Comparison of ENCODE assay signal across 8 cellular contexts in genomic region chr6:128519132-128519930, GRCh38. TPM values are rescaled to one million over a fixed set of nuclear protein-coding genes. Genes with fewer than 3 reads are reported as not detected.
DNase-seq lines count a peak whose midpoint lies in the region; ATAC-seq and TF ChIP-seq lines count a peak whose summit lies in the region.

No MANE protein-coding gene starts in this region.

- peak overlapping the region; percentile 86 to 98 (median 94) for H3K27ac ChIP-seq in esophagus muscularis mucosa (replicated peaks in 1 of 4)
- H3K27ac ChIP-seq in muscle layer of duodenum (ENCODE audit: low read length) = peak overlapping the region; percentile 95
- H3K27ac ChIP-seq in substantia nigra (ENCODE audit: low read depth, low read length, poor library complexity, severe bottlenecking) = peak overlapping the region; percentile 98

- TF ChIP-seq POLR2A in esophagus muscularis mucosa (IDR thresholded peaks at IDR 0.05; ENCODE audit: low read depth) = no peak

- no peak for TF ChIP-seq EP300 in esophagus muscularis mucosa (IDR thresholded peaks at IDR 0.05)

- under 1% methylated on average over 22 of the region's 46 CpGs for WGBS in esophagus muscularis mucosa

- H3K4me3 ChIP-seq in esophagus muscularis mucosa (peak overlapping the region; percentile 72 to 92 (median 86)), muscle layer of duodenum (ENCODE audit: low read depth in 1 of 2, low read length in 2 of 2) (peak overlapping the region; percentile 90 to 98)

- H3K36me3 ChIP-seq in esophagus muscularis mucosa = no peaks in the 10 kb centered on the region
- peaks cover 0 to 12% of the 10 kb centered on the region in 2 donors for H3K36me3 ChIP-seq in muscle layer of duodenum (ENCODE audit: control insufficient read depth in 1 of 2, insufficient read depth in 2 of 2, low read length in 2 of 2)

- no peaks in the 10 kb centered on the region for H3K9me3 ChIP-seq in esophagus muscularis mucosa
- no peaks in the 10 kb centered on the region for H3K9me3 ChIP-seq in muscle layer of duodenum (ENCODE audit: control insufficient read depth in 1 of 2, low read length in 2 of 2)

- peaks cover 33 to 51% (median 51%) of the 10 kb centered on the region in 4 donors for H3K4me1 ChIP-seq in esophagus muscularis mucosa
- peaks cover 0 to 36% of the 10 kb centered on the region in 2 donors for H3K4me1 ChIP-seq in muscle layer of duodenum (ENCODE audit: control insufficient read depth in 1 of 2, insufficient read depth in 2 of 2, low read length in 2 of 2)

- ATAC-seq in GM21717 (IDR thresholded peaks at IDR 0.05; ENCODE audit: unreplicated experiment) = peak; percentile 26

- peak; percentile 68 for DNase-seq in Ammon's horn (ENCODE audit: low spot score)
- DNase-seq in NCI-H2171 treated with DMSO at 0.1 percent for 48 hours (lab: John Stamatoyannopoulos, UW) = peak; percentile 85
- DNase-seq in activated T-cell treated with anti-CD3 and anti-CD28 coated beads, Interleukin-2, amount 50 U/mL, for 1 hour = peak; percentile 53
- DNase-seq in esophagus muscularis mucosa (ENCODE audit: extremely low spot score) = no peak
- peak in 39 of 49 donors; percentile 12 to 84 (median 50) for DNase-seq in substantia nigra (lab: John Stamatoyannopoulos, UW)
- no peak for DNase-seq in cerebellar cortex (ENCODE audit: low spot score)

- intact Hi-C loops in esophagus muscularis mucosa (cut with DNase I) = loop anchor here (10.0 kb wide), 1 partner anchor 185 kb away; no protein-coding TSS in a partner anchor

- no peaks in the 10 kb centered on the region for H3K27me3 ChIP-seq in esophagus muscularis mucosa
- H3K27me3 ChIP-seq in muscle layer of duodenum (ENCODE audit: low read depth, low read length) = peaks cover 10% of the 10 kb centered on the region

- peak; percentile 18 to 22 (median 21) for TF ChIP-seq CTCF in esophagus muscularis mucosa (IDR thresholded peaks at IDR 0.05)

RNA-seq across cellular contexts. Expression of gene PTPRK, which starts 1.1 kb away (rescaled TPM):
- 10 to 100 TPM; 36.8 to 53.1 (median 43.8) TPM for total RNA-seq in esophagus muscularis mucosa

Comparison
In these comparisons a context has a peak if more than half of its experiments do, and no peak if none do; other contexts are left out.
1. DNase-seq: peak in Ammon's horn (single experiment), NCI-H2171 treated with DMSO at 0.1 percent for 48 hours (single experiment), activated T-cell treated with anti-CD3 and anti-CD28 coated beads, Interleukin-2, amount 50 U/mL, for 1 hour (single experiment) and substantia nigra (39 of 49); none in esophagus muscularis mucosa (single experiment) and cerebellar cortex (single experiment).
2. Peak in every context shown above with its lines, with median percentiles within 50 percentile points of each other: H3K27ac ChIP-seq.